Comparison of ENCODE assay signal across 8 cellular contexts in genomic region chr15:57505949-57506391, GRCh38.
DNase-seq lines count a peak whose midpoint lies in the region; ATAC-seq and TF ChIP-seq lines count a peak whose summit lies in the region.

No MANE protein-coding gene starts in this region.

- H3K36me3 ChIP-seq in liver (ENCODE audit: control insufficient read depth in 4 of 4, insufficient read depth in 3 of 4, low read depth in 1 of 4, low read length in 3 of 4), result peaks cover 0 to 4% (median 0%) of the 10 kb centered on the region in 4 donors
- no peaks in the 10 kb centered on the region for H3K36me3 ChIP-seq in transverse colon

- no peaks in the 10 kb centered on the region for H3K27me3 Mint-ChIP-seq in activated T-cell treated with anti-CD3 and anti-CD28 coated beads, Interleukin-2, amount 50 U/mL, for 72 hours (ENCODE audit: low read depth)

- no peak overlapping the region for H3K4me3 Mint-ChIP-seq in activated T-cell treated with anti-CD3 and anti-CD28 coated beads, Interleukin-2, amount 50 U/mL, for 72 hours

- TF ChIP-seq RAD21 in liver (IDR thresholded peaks at IDR 0.05), result no peak

- no peak for ATAC-seq in activated T-cell treated with anti-CD3 and anti-CD28 coated beads, Interleukin-2, amount 50 U/mL, for 72 hours (replicated peaks in 1 of 2)

- H3K9me3 ChIP-seq in liver (ENCODE audit: control insufficient read depth in 4 of 4, low read length in 3 of 4), result no peaks in the 10 kb centered on the region
- H3K9me3 ChIP-seq in transverse colon, result no peaks in the 10 kb centered on the region

- H3K4me1 ChIP-seq in liver (ENCODE audit: control insufficient read depth in 4 of 4, insufficient read depth in 4 of 4, low read length in 3 of 4), result peaks cover 2 to 20% (median 6%) of the 10 kb centered on the region in 4 donors
- peaks cover 10 to 41% (median 28%) of the 10 kb centered on the region in 4 donors for H3K4me1 ChIP-seq in transverse colon

- in situ Hi-C loops in transverse colon (cut with MboI; ENCODE audit: low pct_ligation_motif_present in 1 of 4, low pct_unique_long_range_greater_than_20kb in 1 of 4, low sequenced_read_pairs in 3 of 4), result no loop called here

- 71% methylated on average over 9 of the region's 9 CpGs for WGBS in liver
- 60% methylated on average over 9 of the region's 9 CpGs; no CpG with 5 or more reads in 1 of the 2 donors for WGBS in transverse colon (ENCODE audit: low coverage in 1 of 2), 2 donors

- no peaks in the 10 kb centered on the region for H3K27me3 ChIP-seq in liver (ENCODE audit: control insufficient read depth in 4 of 4, insufficient read depth in 4 of 4, low read length in 3 of 4)
- no peaks in the 10 kb centered on the region for H3K27me3 ChIP-seq in transverse colon

- intact Hi-C loops in transverse colon (cut with DNase I; ENCODE audit: low total_unique reads), result no loop called here

- TF ChIP-seq POLR2A in transverse colon (IDR thresholded peaks at IDR 0.05), result no peak

- H3K27ac Mint-ChIP-seq in activated T-cell treated with anti-CD3 and anti-CD28 coated beads, Interleukin-2, amount 50 U/mL, for 72 hours, result no peak overlapping the region

- H3K36me3 Mint-ChIP-seq in activated T-cell treated with anti-CD3 and anti-CD28 coated beads, Interleukin-2, amount 50 U/mL, for 72 hours (ENCODE audit: insufficient read depth in 2 of 2), result no peaks in the 10 kb centered on the region

- no peak for TF ChIP-seq EP300 in transverse colon (IDR thresholded peaks at IDR 0.05; ENCODE audit: low read depth)

- H3K27ac ChIP-seq in liver (ENCODE audit: low read depth in 1 of 2, low read length in 2 of 2), result no peak overlapping the region
- H3K27ac ChIP-seq in transverse colon, result peak overlapping the region; percentile 61 to 87 (median 82)

- H3K9me3 Mint-ChIP-seq in activated T-cell treated with anti-CD3 and anti-CD28 coated beads, Interleukin-2, amount 50 U/mL, for 72 hours, result no peaks in the 10 kb centered on the region

- H3K4me3 ChIP-seq in choroid plexus epithelial cell (ENCODE audit: low read depth, low read length), result no peak overlapping the region
- H3K4me3 ChIP-seq in liver (ENCODE audit: low read depth in 1 of 3, low read length in 3 of 3), result no peak overlapping the region
- H3K4me3 ChIP-seq in transverse colon, result no peak overlapping the region

- no peak overlapping the region for H3K9ac ChIP-seq in liver (ENCODE audit: low read depth in 1 of 2, low read length in 2 of 2)

- DNase-seq in NCI-H2029 (lab: John Stamatoyannopoulos, UW), result peak; percentile 71
- peak; percentile 77 for DNase-seq in choroid plexus epithelial cell (ENCODE audit: low read depth)
- peak; percentile 72 for DNase-seq in transverse colon
- DNase-seq in RPMI8226, result no peak
- DNase-seq in cortex of kidney (lab: John Stamatoyannopoulos, UW), result no peak
- DNase-seq in NCI-H1436 (lab: John Stamatoyannopoulos, UW), result no peak
- DNase-seq in activated T-cell treated with anti-CD3 and anti-CD28 coated beads, Interleukin-2, amount 50 U/mL, for 72 hours, result no peak

- no peaks in the 10 kb centered on the region for H3K4me1 Mint-ChIP-seq in activated T-cell treated with anti-CD3 and anti-CD28 coated beads, Interleukin-2, amount 50 U/mL, for 72 hours (ENCODE audit: low read depth)

- TF ChIP-seq CTCF in choroid plexus epithelial cell (conservative IDR thresholded peaks at IDR 0.05; ENCODE audit: low read depth, low read length), result no peak
- no peak for TF ChIP-seq CTCF in liver (IDR thresholded peaks at IDR 0.05; ENCODE audit: low read depth, low read length, missing input control)
- TF ChIP-seq CTCF in transverse colon (IDR thresholded peaks at IDR 0.05), result no peak

TF ChIP-seq in liver, 16 proteins besides CTCF, POLR2A, EP300 and RAD21:
- TF ChIP-seq HNF4A (conservative IDR thresholded peaks at IDR 0.05), result no peak
- no peak for TF ChIP-seq HNF4G (IDR thresholded peaks at IDR 0.05)
- TF ChIP-seq REST (IDR thresholded peaks at IDR 0.05), result no peak
- TF ChIP-seq, protein P1, sequence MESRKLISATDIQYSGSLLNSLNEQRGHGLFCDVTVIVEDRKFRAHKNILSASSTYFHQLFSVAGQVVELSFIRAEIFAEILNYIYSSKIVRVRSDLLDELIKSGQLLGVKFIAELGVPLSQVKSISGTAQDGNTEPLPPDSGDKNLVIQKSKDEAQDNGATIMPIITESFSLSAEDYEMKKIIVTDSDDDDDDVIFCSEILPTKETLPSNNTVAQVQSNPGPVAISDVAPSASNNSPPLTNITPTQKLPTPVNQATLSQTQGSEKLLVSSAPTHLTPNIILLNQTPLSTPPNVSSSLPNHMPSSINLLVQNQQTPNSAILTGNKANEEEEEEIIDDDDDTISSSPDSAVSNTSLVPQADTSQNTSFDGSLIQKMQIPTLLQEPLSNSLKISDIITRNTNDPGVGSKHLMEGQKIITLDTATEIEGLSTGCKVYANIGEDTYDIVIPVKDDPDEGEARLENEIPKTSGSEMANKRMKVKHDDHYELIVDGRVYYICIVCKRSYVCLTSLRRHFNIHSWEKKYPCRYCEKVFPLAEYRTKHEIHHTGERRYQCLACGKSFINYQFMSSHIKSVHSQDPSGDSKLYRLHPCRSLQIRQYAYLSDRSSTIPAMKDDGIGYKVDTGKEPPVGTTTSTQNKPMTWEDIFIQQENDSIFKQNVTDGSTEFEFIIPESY (IDR thresholded peaks at IDR 0.05), result no peak
- no peak for TF ChIP-seq FOXA1 (IDR thresholded peaks at IDR 0.05)
- TF ChIP-seq EGR1 (IDR thresholded peaks at IDR 0.05; ENCODE audit: low read depth in 2 of 2), result no peak
- TF ChIP-seq, protein P2, sequence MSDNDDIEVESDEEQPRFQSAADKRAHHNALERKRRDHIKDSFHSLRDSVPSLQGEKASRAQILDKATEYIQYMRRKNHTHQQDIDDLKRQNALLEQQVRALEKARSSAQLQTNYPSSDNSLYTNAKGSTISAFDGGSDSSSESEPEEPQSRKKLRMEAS (IDR thresholded peaks at IDR 0.05), result peak; percentile 24
- TF ChIP-seq, protein P3, sequence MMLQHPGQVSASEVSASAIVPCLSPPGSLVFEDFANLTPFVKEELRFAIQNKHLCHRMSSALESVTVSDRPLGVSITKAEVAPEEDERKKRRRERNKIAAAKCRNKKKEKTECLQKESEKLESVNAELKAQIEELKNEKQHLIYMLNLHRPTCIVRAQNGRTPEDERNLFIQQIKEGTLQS (IDR thresholded peaks at IDR 0.05), result no peak
- TF ChIP-seq FOXA2 (IDR thresholded peaks at IDR 0.05), result no peak
- no peak for TF ChIP-seq JUND (IDR thresholded peaks at IDR 0.05)
- TF ChIP-seq SP1 (IDR thresholded peaks at IDR 0.05), result peak; percentile 43

Comparison
In these comparisons a context has a peak if more than half of its experiments do, and no peak if none do; other contexts are left out.
1. DNase-seq: peak in NCI-H2029 (single experiment), choroid plexus epithelial cell (single experiment) and transverse colon (single experiment); none in RPMI8226 (single experiment), cortex of kidney (single experiment), NCI-H1436 (single experiment) and activated T-cell treated with anti-CD3 and anti-CD28 coated beads, Interleukin-2, amount 50 U/mL, for 72 hours (0 of 2).
2. H3K27ac ChIP-seq: peak in transverse colon (4 of 4); none in liver (0 of 2).